In the genomic region with DNA sequence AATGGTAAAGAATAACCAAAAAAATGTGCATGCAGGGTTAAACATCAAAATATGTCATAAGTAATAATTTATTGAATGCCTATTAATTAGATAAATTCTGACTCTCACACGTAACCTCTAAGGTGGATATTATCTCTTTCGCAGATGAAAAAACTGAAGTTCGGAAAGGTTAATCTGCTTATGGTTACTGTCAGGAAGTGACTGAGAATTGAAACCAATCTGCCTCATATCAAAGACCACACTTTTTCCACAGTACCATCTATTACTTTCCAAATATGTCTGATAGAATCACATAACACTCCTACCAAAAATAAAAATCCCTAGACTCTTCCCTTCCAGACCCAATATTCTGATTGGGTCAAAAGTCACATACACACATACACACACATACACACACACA, we compare ENCODE assay signal across 15 cellular contexts. TPM values are rescaled to one million over a fixed set of nuclear protein-coding genes. Genes with fewer than 3 reads are reported as not detected.
A peak's percentile ranks its signal among the peaks of the same experiment; 100 is the strongest.
DNase-seq lines count a peak whose midpoint lies in the region; ATAC-seq and TF ChIP-seq lines count a peak whose summit lies in the region.
"Had no signal": no experiment of that assay in that cellular context is flagged by ENCODE, and none has a peak within 500 bp of the region (broad histone marks: within the 10 kb centered on the region; RNA-seq: fewer than 3 reads in every experiment).

No MANE protein-coding gene starts in this region.

- H3K36me3 ChIP-seq in BLaER1: peaks cover 16% of the 10 kb centered on the region; the same call in 1 of the 2 replicates
- H3K36me3 ChIP-seq in Peyer's patch: no peaks in the 10 kb centered on the region

- H3K9me3 ChIP-seq in BLaER1: no peaks in the 10 kb centered on the region
- no peaks in the 10 kb centered on the region for H3K9me3 ChIP-seq in Peyer's patch

- no peaks in the 10 kb centered on the region for H3K27me3 Mint-ChIP-seq in activated naive CD8-positive, alpha-beta T cell treated with anti-CD3 and anti-CD28 coated beads, Interleukin-2, amount 50 U/mL, for 24 hours

- peak overlapping the region; percentile 17 for H3K4me2 ChIP-seq in BLaER1

- no peak overlapping the region for H3K9ac ChIP-seq in BLaER1

- ATAC-seq in GM18502 (IDR thresholded peaks at IDR 0.05; ENCODE audit: poor library complexity, unreplicated experiment) (peak; percentile 51), HG03460 (IDR thresholded peaks at IDR 0.05; ENCODE audit: unreplicated experiment) (peak; percentile 53)
- ATAC-seq in activated naive CD8-positive, alpha-beta T cell treated with anti-CD3 and anti-CD28 coated beads, Interleukin-2, amount 50 U/mL, for 24 hours: peak; percentile 81
- ATAC-seq: K562 had no signal

- peaks cover 83% of the 10 kb centered on the region for H3K4me1 Mint-ChIP-seq in activated naive CD8-positive, alpha-beta T cell treated with anti-CD3 and anti-CD28 coated beads, Interleukin-2, amount 50 U/mL, for 24 hours

- H3K4me3 ChIP-seq in BLaER1: no peak overlapping the region
- no peak overlapping the region for H3K4me3 ChIP-seq in Peyer's patch
- H3K4me3 ChIP-seq: K562 had no signal

- H3K9me3 Mint-ChIP-seq in activated naive CD8-positive, alpha-beta T cell treated with anti-CD3 and anti-CD28 coated beads, Interleukin-2, amount 50 U/mL, for 24 hours: no peaks in the 10 kb centered on the region

- H4K20me1 ChIP-seq in BLaER1: peaks cover 100% of the 10 kb centered on the region

- no peak overlapping the region for H3K27ac ChIP-seq in BLaER1
- no peak overlapping the region for H3K27ac ChIP-seq in Peyer's patch

- no peak for TF ChIP-seq CTCF in Peyer's patch (IDR thresholded peaks at IDR 0.05)

- H3K4me1 ChIP-seq in BLaER1 (peaks cover 63% of the 10 kb centered on the region), Peyer's patch (peaks cover 0 to 53% (median 5%) of the 10 kb centered on the region in 4 donors)

- TF ChIP-seq POLR2A in Peyer's patch (IDR thresholded peaks at IDR 0.05): no peak

- H3K27me3 ChIP-seq in BLaER1 (no peaks in the 10 kb centered on the region), Peyer's patch (no peaks in the 10 kb centered on the region)

- H3K4me3 Mint-ChIP-seq in activated naive CD8-positive, alpha-beta T cell treated with anti-CD3 and anti-CD28 coated beads, Interleukin-2, amount 50 U/mL, for 24 hours: peak overlapping the region; percentile 76

- H3K27ac Mint-ChIP-seq in activated naive CD8-positive, alpha-beta T cell treated with anti-CD3 and anti-CD28 coated beads, Interleukin-2, amount 50 U/mL, for 24 hours: peak overlapping the region; percentile 84

- DNase-seq in activated naive CD8-positive, alpha-beta T cell treated with anti-CD3 and anti-CD28 coated beads, Interleukin-2, amount 50 U/mL, for 24 hours: no peak
- DNase-seq in Peyer's patch (no peak), hippocampal formation (lab: John Stamatoyannopoulos, UW) (no peak), NOMO-1 treated with DMSO at 0.1 percent for 48 hours (lab: John Stamatoyannopoulos, UW; ENCODE audit: unreplicated experiment) (no peak), kidney tubule cell (ENCODE audit: low spot score) (no peak)
- DNase-seq: H7; hypothalamus; NCI-H2029; posterior cingulate gyrus; stimulated activated CD4-positive, alpha-beta T cell treated with anti-CD3 and anti-CD28 coated beads, Interleukin-15, amount 100 ng/mL, for 24 hours had no signal

- H3K36me3 Mint-ChIP-seq in activated naive CD8-positive, alpha-beta T cell treated with anti-CD3 and anti-CD28 coated beads, Interleukin-2, amount 50 U/mL, for 24 hours (ENCODE audit: low read depth): peaks cover 4% of the 10 kb centered on the region

RNA-seq across cellular contexts. Expression of a gene that starts 6.2 kb away (rescaled TPM):
- 10 to 100 TPM; 34.7 to 59.4 (median 47.6) TPM for total RNA-seq in Peyer's patch

RNA-seq across cellular contexts. Expression of a gene that starts 41.8 kb away (rescaled TPM):
- not detected for total RNA-seq in Peyer's patch
- total RNA-seq: activated CD8-positive, alpha-beta memory T cell treated with anti-CD3 and anti-CD28 coated beads for 36 hours; K562 had no signal
